In genomic region chr1:241640149-241640866, GRCh38 we compare ENCODE assay signal across 8 cellular contexts. TPM values are rescaled to one million over a fixed set of nuclear protein-coding genes. Genes with fewer than 3 reads are reported as not detected.
A peak's percentile ranks its signal among the peaks of the same experiment; 100 is the strongest.
DNase-seq lines count a peak whose midpoint lies in the region; FAIRE-seq and TF ChIP-seq lines count a peak whose summit lies in the region.

TSS of gene CHML (minus strand) at chr1:241640369. CDS start at chr1:241635766, 4,603 bp downstream.
A gene with protein sequence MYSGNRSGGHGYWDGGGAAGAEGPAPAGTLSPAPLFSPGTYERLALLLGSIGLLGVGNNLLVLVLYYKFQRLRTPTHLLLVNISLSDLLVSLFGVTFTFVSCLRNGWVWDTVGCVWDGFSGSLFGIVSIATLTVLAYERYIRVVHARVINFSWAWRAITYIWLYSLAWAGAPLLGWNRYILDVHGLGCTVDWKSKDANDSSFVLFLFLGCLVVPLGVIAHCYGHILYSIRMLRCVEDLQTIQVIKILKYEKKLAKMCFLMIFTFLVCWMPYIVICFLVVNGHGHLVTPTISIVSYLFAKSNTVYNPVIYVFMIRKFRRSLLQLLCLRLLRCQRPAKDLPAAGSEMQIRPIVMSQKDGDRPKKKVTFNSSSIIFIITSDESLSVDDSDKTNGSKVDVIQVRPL (minus strand): TSS chr1:241640369. CDS start chr1:241640254, 115 bp downstream.

- TF ChIP-seq POLR2A in H54 (IDR thresholded peaks at IDR 0.05; ENCODE audit: low read depth, low read length), result peak; percentile 94

- DNase-seq in ELF-1 (ENCODE audit: low read depth, low spot score), result peak; percentile 70
- DNase-seq in H54 (ENCODE audit: insufficient read length, low spot score), result peak; percentile 86
- DNase-seq in SHP77 treated with DMSO at 0.1 percent for 48 hours (lab: John Stamatoyannopoulos, UW), result peak; percentile 77
- peak; percentile 83 for DNase-seq in activated gamma-delta T cell (lab: John Stamatoyannopoulos, UW)
- peak; percentile 90 to 97 for DNase-seq in foreskin fibroblast
- DNase-seq in neural progenitor cell (ENCODE audit: low spot score), result peak; percentile 95

- H3K9me3 Mint-ChIP-seq in neural progenitor cell, result peaks cover 26% of the 10 kb centered on the region

- FAIRE-seq in H54 (lab: Jason Lieb, UNC), result no peak

- H3K27ac ChIP-seq in neural progenitor cell, result peak within 1 kb of the TSS; percentile 80
- H3K27ac ChIP-seq in stomach smooth muscle (ENCODE audit: low read length), result no peak within 1 kb of the TSS

- peaks cover 13% of the 10 kb centered on the region for H3K4me1 ChIP-seq in Loucy (ENCODE audit: insufficient read depth, low read length, poor library complexity, severe bottlenecking)
- peaks cover 18% of the 10 kb centered on the region for H3K4me1 ChIP-seq in neural progenitor cell
- H3K4me1 ChIP-seq in stomach smooth muscle (ENCODE audit: control insufficient read depth, insufficient read depth, low read length), result peaks cover 5% of the 10 kb centered on the region

- H3K27me3 ChIP-seq in Loucy (ENCODE audit: insufficient read depth, low read length, poor library complexity, severe bottlenecking) (no peaks in the 10 kb centered on the region), neural progenitor cell (no peaks in the 10 kb centered on the region), stomach smooth muscle (ENCODE audit: control insufficient read depth in 1 of 2, insufficient read depth in 2 of 2, low read length in 2 of 2) (no peaks in the 10 kb centered on the region)

- peak within 1 kb of the TSS; percentile 65 for H3K9ac ChIP-seq in Loucy (ENCODE audit: low read depth, low read length, poor library complexity, severe bottlenecking)
- H3K9ac ChIP-seq in neural progenitor cell, result peak within 1 kb of the TSS; percentile 38
- H3K9ac ChIP-seq in stomach smooth muscle (ENCODE audit: low read length in 2 of 2), result peak within 1 kb of the TSS; percentile 84 to 85

- H3K4me3 Mint-ChIP-seq in neural progenitor cell, result peak within 1 kb of the TSS; percentile 91

- peaks cover 22% of the 10 kb centered on the region for H3K4me1 Mint-ChIP-seq in neural progenitor cell

- TF ChIP-seq CTCF in Loucy (conservative IDR thresholded peaks at IDR 0.05; ENCODE audit: low read length) (no peak), foreskin fibroblast (IDR thresholded peaks at IDR 0.05; ENCODE audit: low read depth, low read length) (no peak), neural progenitor cell (IDR thresholded peaks at IDR 0.05) (no peak)

- H3K4me2 ChIP-seq in Loucy (ENCODE audit: low read depth, low read length, poor library complexity, severe bottlenecking), result peak within 1 kb of the TSS; percentile 62
- peak within 1 kb of the TSS; percentile 97 for H3K4me2 ChIP-seq in neural progenitor cell

- no peaks in the 10 kb centered on the region for H3K9me3 ChIP-seq in Loucy (ENCODE audit: insufficient read depth, low read depth, low read length)
- no peaks in the 10 kb centered on the region for H3K9me3 ChIP-seq in neural progenitor cell (ENCODE audit: low read depth)
- H3K9me3 ChIP-seq in stomach smooth muscle (ENCODE audit: control insufficient read depth in 2 of 2, low read length in 2 of 2), result no peaks in the 10 kb centered on the region

- H2AFZ ChIP-seq in Loucy (ENCODE audit: low read length), result peak within 1 kb of the TSS; percentile 82
- H2AFZ ChIP-seq in neural progenitor cell (replicated peaks), result peak within 1 kb of the TSS; percentile 91

- H3F3A ChIP-seq in Loucy (ENCODE audit: low read depth) (no peaks in the 10 kb centered on the region), neural progenitor cell (ENCODE audit: low read depth) (no peaks in the 10 kb centered on the region)

- H3K27ac Mint-ChIP-seq in neural progenitor cell, result peak within 1 kb of the TSS; percentile 92

- peak within 1 kb of the TSS; percentile 73 for H3K4me3 ChIP-seq in Loucy (ENCODE audit: low read length, poor library complexity, severe bottlenecking)
- H3K4me3 ChIP-seq in foreskin fibroblast (ENCODE audit: low read depth in 1 of 2, low read length in 2 of 2), result peak within 1 kb of the TSS; percentile 86 to 96
- H3K4me3 ChIP-seq in neural progenitor cell, result peak within 1 kb of the TSS; percentile 82
- H3K4me3 ChIP-seq in stomach smooth muscle (ENCODE audit: low read length in 2 of 2), result peak within 1 kb of the TSS; percentile 88 to 98

- peaks cover 16% of the 10 kb centered on the region; the same call in 1 of the 2 replicates for H3K79me2 ChIP-seq in Loucy (ENCODE audit: insufficient read depth, low read length)
- peaks cover 42% of the 10 kb centered on the region for H3K79me2 ChIP-seq in neural progenitor cell (ENCODE audit: low read depth)

- H4K20me1 ChIP-seq in Loucy (ENCODE audit: insufficient read depth, low read length, poor library complexity, severe bottlenecking) (no peaks in the 10 kb centered on the region), neural progenitor cell (ENCODE audit: low read depth) (peaks cover 24% of the 10 kb centered on the region)

- H3K27me3 Mint-ChIP-seq in neural progenitor cell (ENCODE audit: insufficient read depth, low read depth), result peaks cover 2% of the 10 kb centered on the region

- H3K36me3 ChIP-seq in Loucy (ENCODE audit: insufficient read depth, low read length), result no peaks in the 10 kb centered on the region
- peaks cover 3% of the 10 kb centered on the region for H3K36me3 ChIP-seq in neural progenitor cell
- no peaks in the 10 kb centered on the region for H3K36me3 ChIP-seq in stomach smooth muscle (ENCODE audit: control insufficient read depth in 2 of 2, insufficient read depth in 2 of 2, low read length in 2 of 2)

- peaks cover 31% of the 10 kb centered on the region for H3K36me3 Mint-ChIP-seq in neural progenitor cell

- H3K9me2 ChIP-seq in Loucy (replicated peaks; ENCODE audit: low read depth, low read length), result no peaks in the 10 kb centered on the region

RNA-seq across cellular contexts. Expression of gene CHML, which starts in this region (rescaled TPM):
- 31.4 and 43.6 TPM in 2 replicates for total RNA-seq in neural progenitor cell (ENCODE audit: low replicate concordance)

RNA-seq across cellular contexts. Expression of the second gene that starts in this region (rescaled TPM):
- 37.8 and 53.5 TPM in 2 replicates for total RNA-seq in neural progenitor cell (ENCODE audit: low replicate concordance)
